ENCODE assay signal across 24 cellular contexts in the genomic region with DNA sequence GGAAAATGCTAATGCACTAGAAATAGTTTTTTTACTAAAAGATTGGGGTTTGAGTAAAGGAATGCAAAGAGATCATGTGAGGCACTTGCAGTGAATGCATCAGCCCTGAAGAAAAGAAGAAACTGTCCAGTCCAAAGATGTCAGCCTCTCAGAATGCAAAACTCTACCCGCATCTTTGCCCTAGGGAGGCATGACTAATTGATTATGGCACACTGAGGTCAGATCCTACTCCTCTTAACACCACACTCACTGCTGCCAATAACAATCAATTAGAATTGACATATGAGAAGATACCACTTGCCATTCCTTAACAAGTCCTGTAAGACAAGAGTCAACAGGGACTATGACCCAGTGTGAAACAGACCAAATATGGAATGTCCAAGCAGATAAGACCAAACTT.
"Had no signal": no experiment of that assay in that cellular context is flagged by ENCODE, and none has a peak within 500 bp of the region (broad histone marks: within the 10 kb centered on the region; RNA-seq: fewer than 3 reads in every experiment).

No MANE protein-coding gene starts in this region.

- DNase-seq: activated CD4-positive, alpha-beta memory T cell treated with anti-CD3 and anti-CD28 coated beads, Interleukin-2, amount 10 ng/mL, durations not matched to agents 7 days and 5 days; activated CD4-positive, alpha-beta T cell treated with anti-CD3 and anti-CD28 coated beads for 48 hours; activated CD4-positive, CD25-positive, alpha-beta regulatory T cell; activated CD8-positive, alpha-beta memory T cell treated with anti-CD3 and anti-CD28 coated beads, Interleukin-2, amount 10 ng/mL, durations not matched to agents 7 days and 5 days; activated naive CD4-positive, alpha-beta T cell; activated naive CD8-positive, alpha-beta T cell treated with anti-CD3 and anti-CD28 coated beads for 36 hours; amygdala; brain microvascular endothelial cell; erythroblast; left colon; nucleus accumbens; posterior cingulate gyrus; retina; stimulated activated CD4-positive, alpha-beta T cell treated with anti-CD3 and anti-CD28 coated beads, Interleukin-2, amount 100 ng/mL, for 24 hours; stimulated activated naive CD8-positive, alpha-beta T cell treated with anti-CD3 and anti-CD28 coated beads, Interleukin-15, Interleukin-2, amounts not matched to agents 100 U/mL and 50 U/mL, for 24 hours; T-helper 1 cell; T-helper 9 cell; upper lobe of left lung had no signal

- H3K4me1 Mint-ChIP-seq: activated CD4-positive, alpha-beta memory T cell treated with anti-CD3 and anti-CD28 coated beads, Interleukin-2, amount 10 ng/mL, durations not matched to agents 7 days and 5 days; activated CD8-positive, alpha-beta memory T cell treated with anti-CD3 and anti-CD28 coated beads, Interleukin-2, amount 10 ng/mL, durations not matched to agents 7 days and 5 days; central memory CD8-positive, alpha-beta T cell; nephron had no signal

- H3K79me2 ChIP-seq: hepatocyte had no signal

- ATAC-seq: activated CD8-positive, alpha-beta memory T cell treated with anti-CD3 and anti-CD28 coated beads, Interleukin-2, amount 10 ng/mL, durations not matched to agents 7 days and 5 days; left colon; stimulated activated naive CD8-positive, alpha-beta T cell treated with anti-CD3 and anti-CD28 coated beads, Interleukin-15, Interleukin-2, amounts not matched to agents 100 U/mL and 50 U/mL, for 24 hours had no signal

- H3K27me3 ChIP-seq: brain microvascular endothelial cell, hepatocyte, suprapubic skin, upper lobe of left lung had no signal

- H3K4me3 Mint-ChIP-seq: activated CD4-positive, alpha-beta memory T cell treated with anti-CD3 and anti-CD28 coated beads, Interleukin-2, amount 10 ng/mL, durations not matched to agents 7 days and 5 days; activated CD8-positive, alpha-beta memory T cell treated with anti-CD3 and anti-CD28 coated beads, Interleukin-2, amount 10 ng/mL, durations not matched to agents 7 days and 5 days; activated naive CD8-positive, alpha-beta T cell treated with anti-CD3 and anti-CD28 coated beads for 36 hours; central memory CD8-positive, alpha-beta T cell; mesothelial cell of epicardium; nephron had no signal

- H3K4me3 ChIP-seq: coronary artery, hepatocyte, suprapubic skin, upper lobe of left lung had no signal

- H3K9me3 Mint-ChIP-seq: activated CD4-positive, alpha-beta memory T cell treated with anti-CD3 and anti-CD28 coated beads, Interleukin-2, amount 10 ng/mL, durations not matched to agents 7 days and 5 days; central memory CD8-positive, alpha-beta T cell; mesothelial cell of epicardium; nephron had no signal

- H3K36me3 ChIP-seq: brain microvascular endothelial cell, suprapubic skin, upper lobe of left lung had no signal

- H3K36me3 Mint-ChIP-seq: activated CD8-positive, alpha-beta memory T cell treated with anti-CD3 and anti-CD28 coated beads, Interleukin-2, amount 10 ng/mL, durations not matched to agents 7 days and 5 days; activated naive CD8-positive, alpha-beta T cell treated with anti-CD3 and anti-CD28 coated beads for 36 hours; mesothelial cell of epicardium had no signal

- H3K4me1 ChIP-seq: suprapubic skin had no signal

- H3K4me2 ChIP-seq: hepatocyte had no signal

- H3K27ac Mint-ChIP-seq: activated CD4-positive, alpha-beta memory T cell treated with anti-CD3 and anti-CD28 coated beads, Interleukin-2, amount 10 ng/mL, durations not matched to agents 7 days and 5 days; activated CD8-positive, alpha-beta memory T cell treated with anti-CD3 and anti-CD28 coated beads, Interleukin-2, amount 10 ng/mL, durations not matched to agents 7 days and 5 days; activated naive CD8-positive, alpha-beta T cell treated with anti-CD3 and anti-CD28 coated beads for 36 hours; mesothelial cell of epicardium; nephron had no signal

- H3K9me3 ChIP-seq: suprapubic skin, upper lobe of left lung had no signal

- H3K27ac ChIP-seq: brain microvascular endothelial cell, hepatocyte, suprapubic skin, upper lobe of left lung had no signal
